9 cellular contexts compared by ENCODE assay signal in the genomic region with DNA sequence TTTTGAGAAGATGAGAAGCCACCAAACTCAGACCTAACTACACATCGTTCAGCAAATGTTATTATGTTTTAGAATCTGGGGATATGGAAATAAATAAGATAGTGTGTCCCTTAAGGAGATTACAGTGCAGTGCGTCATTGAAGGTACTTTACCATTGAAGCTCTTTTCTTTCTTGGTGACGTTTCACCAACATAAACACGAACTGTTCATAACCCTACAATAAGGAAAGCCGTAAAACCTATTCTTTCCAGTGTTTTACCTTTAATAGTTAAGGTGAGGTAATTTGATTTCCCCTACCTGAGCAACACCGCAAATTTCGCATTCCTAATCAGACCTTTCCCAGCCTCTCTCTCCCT. TPM values are rescaled to one million over a fixed set of nuclear protein-coding genes. Genes with fewer than 3 reads are reported as not detected.
DNase-seq lines count a peak whose midpoint lies in the region; ATAC-seq, FAIRE-seq and TF ChIP-seq lines count a peak whose summit lies in the region.
"Had no signal": no experiment of that assay in that cellular context is flagged by ENCODE, and none has a peak within 500 bp of the region (broad histone marks: within the 10 kb centered on the region; RNA-seq: fewer than 3 reads in every experiment).

No MANE protein-coding gene starts in this region.

- 6 to 19% (median 13%) methylated on average over 7 of the region's 7 CpGs for whole genome bisulfite sequencing in small intestine, 3 donors

- H3K4me1 Mint-ChIP-seq in activated T-cell treated with anti-CD3 and anti-CD28 coated beads, Interleukin-2, amount 50 U/mL, for 4 hours (ENCODE audit: low read depth), result peaks cover 32% of the 10 kb centered on the region

- H3K4me1 ChIP-seq in SJCRH30 (no peaks in the 10 kb centered on the region), small intestine (ENCODE audit: control insufficient read depth in 2 of 2, insufficient read depth in 1 of 2, low read depth in 1 of 2, low read length in 1 of 2) (peaks cover 0 to 4% of the 10 kb centered on the region in 2 donors)

- no peak for DNase-seq in activated T-cell treated with anti-CD3 and anti-CD28 coated beads, Interleukin-2, amount 50 U/mL, for 4 hours
- DNase-seq in activated T-cell treated with anti-CD3 and anti-CD28 coated beads, Interleukin-2, amount 50 U/mL, for 1 hour, result no peak
- no peak for DNase-seq in SJCRH30
- DNase-seq in foreskin fibroblast, result no peak
- no peak for DNase-seq in small intestine
- DNase-seq in HUDEP-2 (lab: John Stamatoyannopoulos, UW; ENCODE audit: unreplicated experiment in 76 of 76), result no peak

- H3K4me3 Mint-ChIP-seq in activated T-cell treated with anti-CD3 and anti-CD28 coated beads, Interleukin-2, amount 50 U/mL, for 4 hours, result peak overlapping the region; percentile 96

- no peaks in the 10 kb centered on the region for H3K27me3 Mint-ChIP-seq in activated T-cell treated with anti-CD3 and anti-CD28 coated beads, Interleukin-2, amount 50 U/mL, for 4 hours (ENCODE audit: low read depth)

- no peaks in the 10 kb centered on the region for H3K9me3 Mint-ChIP-seq in activated T-cell treated with anti-CD3 and anti-CD28 coated beads, Interleukin-2, amount 50 U/mL, for 4 hours

- H3K9me3 ChIP-seq in SJCRH30 (replicated peaks) (no peaks in the 10 kb centered on the region), small intestine (ENCODE audit: control insufficient read depth, low read depth) (no peaks in the 10 kb centered on the region)

- H3K27me3 ChIP-seq in SJCRH30, result no peaks in the 10 kb centered on the region
- H3K27me3 ChIP-seq in small intestine (ENCODE audit: control insufficient read depth in 2 of 2, insufficient read depth in 2 of 2, low read length in 2 of 2), result peaks cover 0 to 1% of the 10 kb centered on the region in 2 donors

- peaks cover 19% of the 10 kb centered on the region for H3K36me3 Mint-ChIP-seq in activated T-cell treated with anti-CD3 and anti-CD28 coated beads, Interleukin-2, amount 50 U/mL, for 4 hours (ENCODE audit: insufficient read depth)

- peak; percentile 9 to 22 for ATAC-seq in activated T-cell treated with anti-CD3 and anti-CD28 coated beads, Interleukin-2, amount 50 U/mL, for 4 hours
- ATAC-seq in GM19035 (IDR thresholded peaks at IDR 0.05; ENCODE audit: unreplicated experiment), result no peak
- no peak for ATAC-seq in GM21390 (IDR thresholded peaks at IDR 0.05; ENCODE audit: unreplicated experiment)

- no peak for TF ChIP-seq CTCF in foreskin fibroblast (IDR thresholded peaks at IDR 0.05; ENCODE audit: low read depth, low read length)

- H3K36me3 ChIP-seq in SJCRH30, result peaks cover 22% of the 10 kb centered on the region
- H3K36me3 ChIP-seq in small intestine (ENCODE audit: control insufficient read depth in 2 of 2, insufficient read depth in 2 of 2, low read length in 2 of 2), result no peaks in the 10 kb centered on the region

- peak overlapping the region; percentile 75 for H3K4me3 ChIP-seq in SJCRH30
- peak overlapping the region; percentile 93 to 98 for H3K4me3 ChIP-seq in foreskin fibroblast (ENCODE audit: low read depth in 1 of 2, low read length in 2 of 2)
- H3K4me3 ChIP-seq in small intestine (ENCODE audit: low read depth in 1 of 2, low read length in 2 of 2), result peak overlapping the region; percentile 37 to 76

- FAIRE-seq in small intestine (lab: Jason Lieb, UNC), result no peak
- FAIRE-seq: colon had no signal

- H3K27ac ChIP-seq in SJCRH30 (peak overlapping the region; percentile 69), small intestine (ENCODE audit: low read depth in 1 of 2, low read length in 1 of 2) (peak overlapping the region; percentile 20 to 97)

RNA-seq across cellular contexts. Expression of gene CCDC66, which starts 0.8 kb away (rescaled TPM):
- total RNA-seq in activated T-cell treated with anti-CD3 and anti-CD28 coated beads, Interleukin-2, amount 50 U/mL, for 4 hours, result 10 to 100 TPM; 23.5 to 26.9 (median 26.0) TPM
- 26.0 and 39.6 TPM in 2 replicates for total RNA-seq in SJCRH30 (2014; rRNA removed; shearing (Covaris generic))
- polyA plus RNA-seq in small intestine, result 1 to 10 TPM; 3.5 to 6.0 (median 3.6) TPM

Comparison
In these comparisons a context has a peak if more than half of its experiments do, and no peak if none do; other contexts are left out.
1. ATAC-seq: peak in activated T-cell treated with anti-CD3 and anti-CD28 coated beads, Interleukin-2, amount 50 U/mL, for 4 hours (2 of 2); none in GM19035 (single experiment) and GM21390 (single experiment).
2. Peak in every context shown above with its lines, with median percentiles within 50 percentile points of each other: H3K4me3 ChIP-seq.